ENCODE assay signal across 7 cellular contexts in genomic region chr3:119594066-119594465, GRCh38. TPM values are rescaled to one million over a fixed set of nuclear protein-coding genes. Genes with fewer than 3 reads are reported as not detected.
"Had no signal": no experiment of that assay in that cellular context is flagged by ENCODE, and none has a peak within 500 bp of the region (broad histone marks: within the 10 kb centered on the region; RNA-seq: fewer than 3 reads in every experiment).

No MANE protein-coding gene starts in this region.

- DNase-seq: H9, HCEC 1CT had no signal

- H3K4me3 ChIP-seq: GM23338 had no signal

- H3K4me2 ChIP-seq: GM23338 had no signal

- ATAC-seq: GM23338, HepG2 had no signal

- H2AFZ ChIP-seq: GM23338 had no signal

RNA-seq across cellular contexts. Expression of gene PLA1A, which starts 3.6 kb away (rescaled TPM):
- total RNA-seq: GM23338, H1, H9, HT1080 had no signal
- polyA plus RNA-seq: GM23338, H1, IgD-negative memory B cell had no signal

RNA-seq across cellular contexts. Expression of gene ADPRH, which starts 14.8 kb away (rescaled TPM):
- total RNA-seq: HT1080 had no signal

RNA-seq across cellular contexts. Expression of gene CD80, which starts 34.7 kb away (rescaled TPM):
- total RNA-seq: GM23338, H1, H9, HepG2, HT1080 had no signal
- polyA plus RNA-seq: GM23338, HepG2 had no signal
